Comparison of ENCODE assay signal across 11 cellular contexts in genomic region chr9:125446581-125447094, GRCh38.
DNase-seq lines count a peak whose midpoint lies in the region; ATAC-seq and TF ChIP-seq lines count a peak whose summit lies in the region.
"Had no signal": no experiment of that assay in that cellular context is flagged by ENCODE, and none has a peak within 500 bp of the region (broad histone marks: within the 10 kb centered on the region; RNA-seq: fewer than 3 reads in every experiment).

No MANE protein-coding gene starts in this region.

- H3K27ac ChIP-seq in SU-DHL-6 (ENCODE audit: low read depth, low read length): 0 out of 2 replicates have a peak overlapping the region, but pooled peaks have one; percentile 4
- H3K27ac ChIP-seq: pancreas had no signal

- H3K4me2 ChIP-seq in SU-DHL-6 (ENCODE audit: low read depth, low read length, poor library complexity, severe bottlenecking): peak overlapping the region; percentile 36

- CTCF ChIA-PET in GM10248 (lab: Yijun Ruan, JAX): no interaction called here

- no peak overlapping the region for H2AFZ ChIP-seq in SU-DHL-6 (ENCODE audit: low read depth, low read length, severe bottlenecking)

- TF ChIP-seq CTCF in GM10248 (IDR thresholded peaks at IDR 0.05; ENCODE audit: control extremely low read depth, extremely low read depth, low read depth, missing control alignments) (no peak), SU-DHL-6 (IDR thresholded peaks at IDR 0.05; ENCODE audit: insufficient read depth, low read length, poor library complexity, severe bottlenecking) (no peak)

- H3F3A ChIP-seq in SU-DHL-6 (ENCODE audit: insufficient read depth): no peaks in the 10 kb centered on the region

- H3K79me2 ChIP-seq in SU-DHL-6 (ENCODE audit: insufficient read depth, low read length): no peaks in the 10 kb centered on the region

- no peaks in the 10 kb centered on the region for H3K9me3 ChIP-seq in SU-DHL-6 (ENCODE audit: insufficient read depth, low read length)
- H3K9me3 ChIP-seq: pancreas had no signal

- no peak overlapping the region for H3K4me3 ChIP-seq in SU-DHL-6 (ENCODE audit: insufficient read depth, low read length, poor library complexity, severe bottlenecking)
- H3K4me3 ChIP-seq: pancreas had no signal

- peak; percentile 75 for DNase-seq in GM10248 (ENCODE audit: extremely low spot score)
- no peak for DNase-seq in pons (ENCODE audit: low spot score)
- DNase-seq in superior temporal gyrus (ENCODE audit: extremely low spot score): no peak
- DNase-seq in activated naive CD4-positive, alpha-beta T cell (lab: John Stamatoyannopoulos, UW): no peak
- no peak for DNase-seq in central memory CD4-positive, alpha-beta T cell
- DNase-seq: activated naive CD4-positive, alpha-beta T cell treated with Interleukin-2 at 50 U/mL for 16 hours; pancreas; stimulated activated naive CD4-positive, alpha-beta T cell had no signal

- H3K9me2 ChIP-seq in SU-DHL-6 (replicated peaks; ENCODE audit: insufficient read depth, low read length): no peaks in the 10 kb centered on the region

- no peak overlapping the region; the same call in 1 of the 2 replicates for H3K9ac ChIP-seq in SU-DHL-6 (ENCODE audit: low read length)

- H3K27me3 ChIP-seq in SU-DHL-6 (ENCODE audit: low read length): no peaks in the 10 kb centered on the region
- H3K27me3 ChIP-seq: pancreas had no signal

- ATAC-seq in GM19452 (IDR thresholded peaks at IDR 0.05; ENCODE audit: unreplicated experiment) (peak; percentile 95), HG03103 (IDR thresholded peaks at IDR 0.05; ENCODE audit: low read depth, unreplicated experiment) (peak; percentile 92)
- ATAC-seq: pancreas had no signal

- no peaks in the 10 kb centered on the region for H3K36me3 ChIP-seq in SU-DHL-6 (ENCODE audit: low read length)
- H3K36me3 ChIP-seq: pancreas had no signal

- H4K20me1 ChIP-seq in SU-DHL-6 (ENCODE audit: low read depth, low read length): no peaks in the 10 kb centered on the region

- POLR2A ChIA-PET in GM10248 (lab: Yijun Ruan, JAX): no interaction called here
